In the genomic region with DNA sequence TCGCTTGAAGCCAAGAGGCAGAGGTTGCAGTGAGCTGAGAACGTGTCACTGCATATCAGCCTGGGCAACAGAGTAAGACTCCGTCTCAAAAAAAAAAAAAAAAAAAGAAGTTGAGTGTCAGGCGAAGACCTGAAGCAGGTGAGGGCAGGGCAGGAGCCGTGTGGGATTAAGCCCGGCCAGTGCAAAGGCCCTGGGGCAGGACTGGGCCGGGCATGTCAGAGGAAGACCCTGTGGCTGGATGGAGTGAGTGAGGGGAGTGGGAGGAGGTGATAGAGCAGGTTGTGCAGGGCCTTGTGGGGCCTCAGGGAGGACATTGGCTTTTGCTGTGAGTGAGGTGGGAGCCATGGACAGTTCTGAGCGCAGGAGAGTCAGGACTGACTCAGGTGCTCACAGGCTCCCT, we compare ENCODE assay signal across 22 cellular contexts. TPM values are rescaled to one million over a fixed set of nuclear protein-coding genes. Genes with fewer than 3 reads are reported as not detected.
DNase-seq lines count a peak whose midpoint lies in the region; ATAC-seq, FAIRE-seq and TF ChIP-seq lines count a peak whose summit lies in the region.
"Had no signal": no experiment of that assay in that cellular context is flagged by ENCODE, and none has a peak within 500 bp of the region (broad histone marks: within the 10 kb centered on the region; RNA-seq: fewer than 3 reads in every experiment).

No MANE protein-coding gene starts in this region.

- H3K79me1 ChIP-seq in neuronal stem cell (ENCODE audit: low read depth, low read length), result peaks cover 3% of the 10 kb centered on the region

- H3K36me3 Mint-ChIP-seq in activated naive CD4-positive, alpha-beta T cell treated with anti-CD3 and anti-CD28 coated beads, Interleukin-2, amount 50 U/mL, for 72 hours, result peaks cover 13 to 21% of the 10 kb centered on the region in 2 donors
- peaks cover 34% of the 10 kb centered on the region for H3K36me3 Mint-ChIP-seq in activated naive CD4-positive, alpha-beta T cell treated with anti-CD3 and anti-CD28 coated beads for 36 hours (ENCODE audit: low read depth)
- peaks cover 3% of the 10 kb centered on the region for H3K36me3 Mint-ChIP-seq in T-helper 17 cell (ENCODE audit: low read depth)
- peaks cover 25% of the 10 kb centered on the region for H3K36me3 Mint-ChIP-seq in astrocyte (ENCODE audit: low read depth, unreplicated experiment)

- H2BK12ac ChIP-seq in neuronal stem cell (ENCODE audit: low read length), result no peak overlapping the region

- no peak for FAIRE-seq in astrocyte (lab: Jason Lieb, UNC)
- FAIRE-seq: RCC 7860 had no signal

- H3K27me3 Mint-ChIP-seq in activated naive CD4-positive, alpha-beta T cell treated with anti-CD3 and anti-CD28 coated beads for 36 hours (ENCODE audit: low read depth), result no peaks in the 10 kb centered on the region
- H3K27me3 Mint-ChIP-seq in T-helper 17 cell (no peaks in the 10 kb centered on the region), astrocyte (ENCODE audit: low read depth, unreplicated experiment) (no peaks in the 10 kb centered on the region)

- H3K14ac ChIP-seq in neuronal stem cell (ENCODE audit: low read length), result no peak overlapping the region

- H3K4me2 ChIP-seq in astrocyte (ENCODE audit: low read length) (no peak overlapping the region), neuronal stem cell (ENCODE audit: insufficient read depth, low read length, poor library complexity, severe bottlenecking) (no peak overlapping the region), GM23248 (ENCODE audit: unreplicated experiment) (no peak overlapping the region)

- no peak for TF ChIP-seq CTCF in astrocyte (IDR thresholded peaks at IDR 0.05; ENCODE audit: insufficient read depth, low read depth, low read length)
- no peak for TF ChIP-seq CTCF in RWPE1 (conservative IDR thresholded peaks at IDR 0.05; ENCODE audit: low read depth)

- no peak overlapping the region for H4K91ac ChIP-seq in neuronal stem cell (ENCODE audit: low read depth, low read length, poor library complexity)

- POLR2A ChIA-PET in RWPE1 (lab: Yijun Ruan, JAX; ENCODE audit: low non-redundant PET), result no interaction called here

- H3K23ac ChIP-seq in neuronal stem cell (ENCODE audit: low read depth, low read length, poor library complexity), result peak overlapping the region; percentile 80

- no peak overlapping the region for H2BK120ac ChIP-seq in neuronal stem cell (ENCODE audit: low read depth, low read length)

- no peak overlapping the region for H3K4me3 Mint-ChIP-seq in activated naive CD4-positive, alpha-beta T cell treated with anti-CD3 and anti-CD28 coated beads for 36 hours
- no peak overlapping the region for H3K4me3 Mint-ChIP-seq in T-helper 17 cell
- H3K4me3 Mint-ChIP-seq in astrocyte (ENCODE audit: unreplicated experiment), result no peak overlapping the region
- H3K4me3 Mint-ChIP-seq: H9 had no signal

- no peaks in the 10 kb centered on the region for H3K79me2 ChIP-seq in astrocyte (ENCODE audit: insufficient read depth, low read length)
- peaks cover 4% of the 10 kb centered on the region; the same call in 1 of the 2 replicates for H3K79me2 ChIP-seq in GM23248 (ENCODE audit: insufficient read depth)

- in situ Hi-C loops in GM23248 (cut with MboI), result no loop called here

- H3K4me3 ChIP-seq in astrocyte (ENCODE audit: insufficient read depth, low read depth, low read length) (no peak overlapping the region), neuronal stem cell (ENCODE audit: low read length in 2 of 2) (no peak overlapping the region), GM23248 (no peak overlapping the region)
- H3K4me3 ChIP-seq: MG63 had no signal

- H3K9ac ChIP-seq in astrocyte (ENCODE audit: low read length), result no peak overlapping the region
- H3K9ac ChIP-seq in neuronal stem cell (ENCODE audit: low read depth, low read length, poor library complexity), result peak overlapping the region; percentile 44
- H3K9ac ChIP-seq in GM23248, result no peak overlapping the region

- H2AK5ac ChIP-seq in neuronal stem cell (ENCODE audit: low read depth, low read length), result peak overlapping the region; percentile 46

- H2AFZ ChIP-seq in astrocyte (ENCODE audit: low read depth, low read length) (no peak overlapping the region), neuronal stem cell (ENCODE audit: low read length) (no peak overlapping the region), GM23248 (no peak overlapping the region)

- no peak overlapping the region for H3K27ac ChIP-seq in astrocyte (ENCODE audit: low read depth, low read length)
- H3K27ac ChIP-seq in neuronal stem cell (replicated peaks; ENCODE audit: low read length), result no peak overlapping the region
- no peak overlapping the region for H3K27ac ChIP-seq in GM23248
- H3K27ac ChIP-seq in RWPE1, result no peak overlapping the region
- H3K27ac ChIP-seq: C4-2B had no signal

- CTCF ChIA-PET in activated naive CD4-positive, alpha-beta T cell treated with anti-CD3 and anti-CD28 coated beads for 36 hours (lab: Charles Lee), result interaction anchor here (1.1 kb wide), 1 partner anchor 76 kb away, joined by 5 read pairs; no protein-coding TSS in a partner anchor
- CTCF ChIA-PET in RWPE1 (lab: Yijun Ruan, JAX), result no interaction called here

- H3K27me3 ChIP-seq in astrocyte (ENCODE audit: insufficient read depth, low read length) (no peaks in the 10 kb centered on the region), neuronal stem cell (ENCODE audit: control insufficient read depth in 3 of 3, insufficient read depth in 3 of 3, low read depth in 1 of 3, low read length in 3 of 3) (no peaks in the 10 kb centered on the region), GM23248 (replicated peaks; ENCODE audit: insufficient read depth) (no peaks in the 10 kb centered on the region)
- H3K27me3 ChIP-seq: MG63 had no signal

- H3F3A ChIP-seq in GM23248 (ENCODE audit: insufficient read depth), result no peaks in the 10 kb centered on the region

- no peak overlapping the region for H2BK5ac ChIP-seq in neuronal stem cell (ENCODE audit: low read length)

- H3K36me3 ChIP-seq in astrocyte (ENCODE audit: insufficient read depth, low read length), result peaks cover 25% of the 10 kb centered on the region
- H3K36me3 ChIP-seq in neuronal stem cell (replicated peaks in 1 of 2; ENCODE audit: control insufficient read depth in 2 of 2, insufficient read depth in 2 of 2, low read length in 2 of 2), result peaks cover 42 to 87% of the 10 kb centered on the region in 2 donors
- peaks cover 25% of the 10 kb centered on the region for H3K36me3 ChIP-seq in GM23248 (ENCODE audit: low read depth)

- no CpG with 5 or more reads among the region's 8 CpGs for WGBS in neuronal stem cell (ENCODE audit: extremely low coverage in 2 of 2, insufficient read length in 2 of 2, insufficient replicate concordance in 1 of 2), 2 donors
- 93 to 96% methylated on average over 8 of the region's 8 CpGs for WGBS in GM23248 (ENCODE audit: low coverage in 1 of 2, low lambda C conversion rate in 2 of 2, missing lambda C conversion rate in 2 of 2), 2 experiments

- no peak overlapping the region for H3K4ac ChIP-seq in neuronal stem cell (ENCODE audit: low read length)

- intact Hi-C loops in activated naive CD4-positive, alpha-beta T cell treated with anti-CD3 and anti-CD28 coated beads for 36 hours (cut with micrococcal nuclease), result no loop called here

- no peaks in the 10 kb centered on the region for H3K9me3 Mint-ChIP-seq in activated naive CD4-positive, alpha-beta T cell treated with anti-CD3 and anti-CD28 coated beads, Interleukin-2, amount 50 U/mL, for 72 hours
- no peaks in the 10 kb centered on the region for H3K9me3 Mint-ChIP-seq in activated naive CD4-positive, alpha-beta T cell treated with anti-CD3 and anti-CD28 coated beads for 36 hours
- H3K9me3 Mint-ChIP-seq in astrocyte (ENCODE audit: unreplicated experiment), result no peaks in the 10 kb centered on the region
- H3K9me3 Mint-ChIP-seq: H9 had no signal

- peaks cover 5% of the 10 kb centered on the region for H4K20me1 ChIP-seq in astrocyte (ENCODE audit: insufficient read depth, low read length)
- no peaks in the 10 kb centered on the region for H4K20me1 ChIP-seq in GM23248 (ENCODE audit: insufficient read depth)

- H2BK15ac ChIP-seq in neuronal stem cell (ENCODE audit: low read length), result no peak overlapping the region

- no peaks in the 10 kb centered on the region for H3K9me3 ChIP-seq in T-helper 17 cell (ENCODE audit: control insufficient read depth, low read length, poor library complexity, severe bottlenecking)
- no peaks in the 10 kb centered on the region for H3K9me3 ChIP-seq in astrocyte (ENCODE audit: insufficient read depth, low read depth, low read length)
- H3K9me3 ChIP-seq in neuronal stem cell (replicated peaks in 1 of 2; ENCODE audit: control insufficient read depth in 2 of 2, insufficient read depth in 1 of 2, low read depth in 1 of 2, low read length in 2 of 2), result peaks cover 0 to 2% of the 10 kb centered on the region in 2 donors
- H3K9me3 ChIP-seq in GM23248 (ENCODE audit: low read depth), result no peaks in the 10 kb centered on the region
- H3K9me3 ChIP-seq: MG63 had no signal

- ATAC-seq in activated naive CD4-positive, alpha-beta T cell treated with anti-CD3 and anti-CD28 coated beads, Interleukin-2, amount 50 U/mL, for 72 hours, result no peak
- no peak for ATAC-seq in T-helper 17 cell
- no peak for ATAC-seq in GM18867 (IDR thresholded peaks at IDR 0.05; ENCODE audit: unreplicated experiment)

- no peaks in the 10 kb centered on the region for H3K9me2 ChIP-seq in GM23248 (ENCODE audit: insufficient read depth)

- H3K18ac ChIP-seq in neuronal stem cell (ENCODE audit: low read length), result no peak overlapping the region

- H3K4me1 ChIP-seq in astrocyte (ENCODE audit: insufficient read depth, low read length) (no peaks in the 10 kb centered on the region), neuronal stem cell (ENCODE audit: control insufficient read depth in 2 of 2, insufficient read depth in 1 of 2, low read depth in 1 of 2, low read length in 2 of 2) (no peaks in the 10 kb centered on the region), GM23248 (ENCODE audit: insufficient read depth) (no peaks in the 10 kb centered on the region)

- H3K27ac Mint-ChIP-seq in activated naive CD4-positive, alpha-beta T cell treated with anti-CD3 and anti-CD28 coated beads, Interleukin-2, amount 50 U/mL, for 72 hours, result peak overlapping the region; percentile 48 to 85
- no peak overlapping the region for H3K27ac Mint-ChIP-seq in activated naive CD4-positive, alpha-beta T cell treated with anti-CD3 and anti-CD28 coated beads for 36 hours
- H3K27ac Mint-ChIP-seq in T-helper 17 cell (peak overlapping the region; percentile 59), astrocyte (ENCODE audit: unreplicated experiment) (peak overlapping the region; percentile 26)

- no peaks in the 10 kb centered on the region for H3K4me1 Mint-ChIP-seq in activated naive CD4-positive, alpha-beta T cell treated with anti-CD3 and anti-CD28 coated beads for 36 hours (ENCODE audit: low read depth)
- H3K4me1 Mint-ChIP-seq in T-helper 17 cell (peaks cover 8% of the 10 kb centered on the region), astrocyte (ENCODE audit: low read depth, unreplicated experiment) (no peaks in the 10 kb centered on the region)
- H3K4me1 Mint-ChIP-seq: H9 had no signal

- DNase-seq in activated naive CD4-positive, alpha-beta T cell treated with anti-CD3 and anti-CD28 coated beads, Interleukin-2, amount 50 U/mL, for 72 hours (ENCODE audit: low spot score in 2 of 2), result no peak
- no peak for DNase-seq in activated naive CD4-positive, alpha-beta T cell treated with anti-CD3 and anti-CD28 coated beads for 36 hours
- DNase-seq in T-helper 17 cell, result no peak
- no peak for DNase-seq in astrocyte (ENCODE audit: low read depth)
- DNase-seq in neuronal stem cell (ENCODE audit: low spot score), result no peak
- no peak for DNase-seq in GM23248
- DNase-seq in RWPE1 (ENCODE audit: low spot score), result no peak
- DNase-seq: EL, GF-D8, H9, MG63, NCI-H1417, NCI-H1694 treated with DMSO at 0.1 percent for 48 hours, NCI-H2081 treated with DMSO at 0.1 percent for 48 hours, NCI-H2171 treated with DMSO at 0.1 percent for 48 hours, NCI-H446 treated with DMSO at 0.1 percent for 48 hours, NCI-H526 treated with DMSO at 0.1 percent for 48 hours, OCI-M1, Right ventricle myocardium superior had no signal

- no peak overlapping the region for H4K8ac ChIP-seq in neuronal stem cell (ENCODE audit: low read depth, low read length)

RNA-seq across cellular contexts. Expression of gene TMED1, which starts 47.9 kb away (rescaled TPM):
- total RNA-seq in activated naive CD4-positive, alpha-beta T cell treated with anti-CD3 and anti-CD28 coated beads, Interleukin-2, amount 50 U/mL, for 72 hours, result 10 to 100 TPM in 1 of 2 donors, 1 to 10 TPM in 1; 9.7 to 15.0 TPM
- total RNA-seq in activated naive CD4-positive, alpha-beta T cell treated with anti-CD3 and anti-CD28 coated beads for 36 hours, result 10 to 100 TPM; 15.3 to 16.7 TPM
- total RNA-seq in T-helper 17 cell (10 to 100 TPM in 1 of 2 donors, 1 to 10 TPM in 1; 8.7 to 10.5 TPM), astrocyte (27.0 and 29.7 TPM in 2 replicates)
- 32.4 TPM for polyA plus RNA-seq in neuronal stem cell (2013, experiment 1 of 2)
- 32.9 TPM for polyA plus RNA-seq in neuronal stem cell (2013, experiment 2 of 2)
- 58.7 and 66.4 TPM in 2 replicates for total RNA-seq in GM23248 (2014; rRNA removed; shearing (Covaris generic))
- polyA plus RNA-seq in GM23248 (2016; fragmentation: Nextera tagmentation; extraction: Ambion mirVana), result 66.7 and 68.2 TPM in 2 replicates
